ENCODE assay signal across 24 cellular contexts in genomic region chr4:76017056-76017686, GRCh38. TPM values are rescaled to one million over a fixed set of nuclear protein-coding genes. Genes with fewer than 3 reads are reported as not detected.
"Had no signal": no experiment of that assay in that cellular context is flagged by ENCODE, and none has a peak within 500 bp of the region (broad histone marks: within the 10 kb centered on the region; RNA-seq: fewer than 3 reads in every experiment).

No MANE protein-coding gene starts in this region.

- H3K4me1 ChIP-seq: adrenal gland, ascending aorta, right atrium auricular region had no signal

- DNase-seq: activated naive CD4-positive, alpha-beta T cell; activated T-cell treated with anti-CD3 and anti-CD28 coated beads, Interleukin-2, amount 50 U/mL, for 1 hour; adrenal gland; erythroblast; foreskin fibroblast; left ventricle myocardium superior; naive thymus-derived CD4-positive, alpha-beta T cell; stimulated activated CD4-positive, alpha-beta T cell treated with anti-CD3 and anti-CD28 coated beads, Interleukin-12 subunit alpha, Interleukin-12 subunit beta, amount 100 ng/mL, for 4 hours; stimulated activated CD4-positive, alpha-beta T cell treated with anti-CD3 and anti-CD28 coated beads, Interleukin-4, amount 100 ng/mL, for 4 hours; T1000 had no signal

- H3K27me3 ChIP-seq: adrenal gland, ascending aorta, right atrium auricular region had no signal

- H3K27me3 Mint-ChIP-seq: activated naive CD8-positive, alpha-beta T cell; central memory CD8-positive, alpha-beta T cell; memory B cell had no signal

- H3K4me3 ChIP-seq: adrenal gland, ascending aorta, coronary artery, prostate gland, right atrium auricular region had no signal

- H3K9me3 ChIP-seq: adrenal gland, ascending aorta, prostate gland, right atrium auricular region had no signal

- ATAC-seq: left ventricle myocardium superior; naive thymus-derived CD4-positive, alpha-beta T cell had no signal

- H3K4me3 Mint-ChIP-seq: activated naive CD8-positive, alpha-beta T cell; central memory CD8-positive, alpha-beta T cell; memory B cell; naive thymus-derived CD4-positive, alpha-beta T cell; neural crest cell; WTC11 had no signal

- H3K27ac Mint-ChIP-seq: activated naive CD8-positive, alpha-beta T cell; activated T-helper 2 cell treated with anti-CD3 and anti-CD28 coated beads, Interferon-gamma antibody, Interleukin-2, Interleukin-4, amounts not matched to agents 10 μg/mL and 5 μg/mL and 100 μg/mL, durations not matched to agents 14 hours and 24 hours and 36 hours; memory B cell; naive thymus-derived CD4-positive, alpha-beta T cell had no signal

- H3K36me3 ChIP-seq: adrenal gland, ascending aorta, prostate gland, right atrium auricular region had no signal

- H3K9me3 Mint-ChIP-seq: activated T-helper 2 cell treated with anti-CD3 and anti-CD28 coated beads, Interferon-gamma antibody, Interleukin-2, Interleukin-4, amounts not matched to agents 10 μg/mL and 5 μg/mL and 100 μg/mL, durations not matched to agents 14 hours and 24 hours and 36 hours; central memory CD8-positive, alpha-beta T cell; memory B cell; naive thymus-derived CD4-positive, alpha-beta T cell; neural crest cell; WTC11 had no signal

- H3K36me3 Mint-ChIP-seq: activated naive CD8-positive, alpha-beta T cell; memory B cell; WTC11 had no signal

- H3K27ac ChIP-seq: adrenal gland, ascending aorta, coronary artery, prostate gland, right atrium auricular region had no signal

- H3K4me1 Mint-ChIP-seq: central memory CD8-positive, alpha-beta T cell; neural crest cell had no signal

RNA-seq across cellular contexts. Expression of gene CXCL10, which starts 6.1 kb away (rescaled TPM):
- total RNA-seq: ascending aorta, kidney epithelial cell, neural crest cell, WTC11 had no signal
- polyA plus RNA-seq: naive thymus-derived CD4-positive, alpha-beta T cell had no signal

RNA-seq across cellular contexts. Expression of gene CXCL9, which starts 9.9 kb away (rescaled TPM):
- total RNA-seq: fibroblast of lung; kidney epithelial cell; naive thymus-derived CD4-positive, alpha-beta T cell; neural crest cell had no signal
- polyA plus RNA-seq: fibroblast of lung; naive thymus-derived CD4-positive, alpha-beta T cell had no signal

RNA-seq across cellular contexts. Expression of gene CXCL11, which starts 18.7 kb away (rescaled TPM):
- total RNA-seq: activated T-helper 2 cell treated with anti-CD3 and anti-CD28 coated beads, Interferon-gamma antibody, Interleukin-2, Interleukin-4, amounts not matched to agents 10 μg/mL and 5 μg/mL and 100 μg/mL, durations not matched to agents 14 hours and 24 hours and 36 hours; ascending aorta; fibroblast of lung; kidney epithelial cell; naive thymus-derived CD4-positive, alpha-beta T cell; neural crest cell; right atrium auricular region had no signal
- polyA plus RNA-seq: fibroblast of lung; naive thymus-derived CD4-positive, alpha-beta T cell had no signal

RNA-seq across cellular contexts. Expression of gene ART3, which starts 57.3 kb away (rescaled TPM):
- total RNA-seq: activated T-helper 2 cell treated with anti-CD3 and anti-CD28 coated beads, Interferon-gamma antibody, Interleukin-2, Interleukin-4, amounts not matched to agents 10 μg/mL and 5 μg/mL and 100 μg/mL, durations not matched to agents 14 hours and 24 hours and 36 hours; ascending aorta; fibroblast of lung; kidney epithelial cell; naive thymus-derived CD4-positive, alpha-beta T cell; neural crest cell; subcutaneous adipose tissue; T-helper 1 cell treated with Interleukin-12 subunit alpha and Interleukin-12 subunit beta and Interleukin-4 antibody, amounts not matched to agents 30 ng/mL and 1 ng/mL, for 36 hours had no signal
- polyA plus RNA-seq: naive thymus-derived CD4-positive, alpha-beta T cell had no signal
